In genomic region chr9:125262217-125262991, GRCh38 we compare ENCODE assay signal across 8 cellular contexts. TPM values are rescaled to one million over a fixed set of nuclear protein-coding genes. Genes with fewer than 3 reads are reported as not detected.
DNase-seq lines count a peak whose midpoint lies in the region; ATAC-seq and TF ChIP-seq lines count a peak whose summit lies in the region.

No MANE protein-coding gene starts in this region.

- H3K36me3 Mint-ChIP-seq in T-helper 1 cell treated with Interleukin-12 subunit alpha and Interleukin-12 subunit beta and Interleukin-4 antibody, amounts not matched to agents 30 μg/mL and 1 μg/mL, for 36 hours (ENCODE audit: low read depth) = peaks cover 17% of the 10 kb centered on the region

- H3K4me1 ChIP-seq in ACC112 (ENCODE audit: control insufficient read depth, insufficient read depth, low read length, unreplicated experiment) = peaks cover 11% of the 10 kb centered on the region
- peaks cover 2% of the 10 kb centered on the region for H3K4me1 ChIP-seq in rectal smooth muscle tissue (ENCODE audit: control insufficient read depth, insufficient read depth, low read length)

- H3K27me3 Mint-ChIP-seq in T-helper 1 cell treated with Interleukin-12 subunit alpha and Interleukin-12 subunit beta and Interleukin-4 antibody, amounts not matched to agents 30 μg/mL and 1 μg/mL, for 36 hours (ENCODE audit: low read depth) = no peaks in the 10 kb centered on the region

- ATAC-seq in HG03108 (IDR thresholded peaks at IDR 0.05; ENCODE audit: unreplicated experiment) = peak; percentile 2
- ATAC-seq in GM18520 (IDR thresholded peaks at IDR 0.05; ENCODE audit: unreplicated experiment) = no peak

- H3K36me3 ChIP-seq in ACC112 (ENCODE audit: insufficient read depth, low read length) = no peaks in the 10 kb centered on the region
- H3K36me3 ChIP-seq in rectal smooth muscle tissue (ENCODE audit: control insufficient read depth, insufficient read depth, low read length) = no peaks in the 10 kb centered on the region

- peak; percentile 21 for DNase-seq in GM12865 (ENCODE audit: low read depth)
- no peak for DNase-seq in fibroblast of the aortic adventitia (ENCODE audit: low read depth)
- DNase-seq in NCI-H1930 (lab: John Stamatoyannopoulos, UW) = no peak

- peaks cover 50% of the 10 kb centered on the region for H3K79me2 ChIP-seq in ACC112 (ENCODE audit: control insufficient read depth, insufficient read depth, low read length, unreplicated experiment)

- H3K4me1 Mint-ChIP-seq in T-helper 1 cell treated with Interleukin-12 subunit alpha and Interleukin-12 subunit beta and Interleukin-4 antibody, amounts not matched to agents 30 μg/mL and 1 μg/mL, for 36 hours (ENCODE audit: low read depth) = peaks cover 32% of the 10 kb centered on the region

- no peaks in the 10 kb centered on the region for H3K9me3 Mint-ChIP-seq in T-helper 1 cell treated with Interleukin-12 subunit alpha and Interleukin-12 subunit beta and Interleukin-4 antibody, amounts not matched to agents 30 μg/mL and 1 μg/mL, for 36 hours

- H2AFZ ChIP-seq in ACC112 (ENCODE audit: low read length, unreplicated experiment) = peak overlapping the region; percentile 98

- TF ChIP-seq CTCF in GM12865 (IDR thresholded peaks at IDR 0.05; ENCODE audit: insufficient read depth, low read depth, low read length, missing control alignments) (no peak), fibroblast of the aortic adventitia (IDR thresholded peaks at IDR 0.05; ENCODE audit: insufficient read depth, low read length) (no peak)

- peak overlapping the region; percentile 99 for H3K4me3 Mint-ChIP-seq in T-helper 1 cell treated with Interleukin-12 subunit alpha and Interleukin-12 subunit beta and Interleukin-4 antibody, amounts not matched to agents 30 μg/mL and 1 μg/mL, for 36 hours

- peak overlapping the region; percentile 96 for H3K27ac Mint-ChIP-seq in T-helper 1 cell treated with Interleukin-12 subunit alpha and Interleukin-12 subunit beta and Interleukin-4 antibody, amounts not matched to agents 30 μg/mL and 1 μg/mL, for 36 hours

- H3K27ac ChIP-seq in ACC112 (ENCODE audit: low read depth, low read length) = no peak overlapping the region
- peak overlapping the region; percentile 91 for H3K27ac ChIP-seq in rectal smooth muscle tissue (ENCODE audit: low read depth, low read length)

- H3K9ac ChIP-seq in rectal smooth muscle tissue (ENCODE audit: low read length) = peak overlapping the region; percentile 92

- H3K27me3 ChIP-seq in ACC112 (ENCODE audit: insufficient read depth, low read length) (no peaks in the 10 kb centered on the region), rectal smooth muscle tissue (ENCODE audit: control insufficient read depth, insufficient read depth, low read length) (peaks cover 3% of the 10 kb centered on the region)

- H3K4me3 ChIP-seq in ACC112 (ENCODE audit: low read depth, low read length) (peak overlapping the region; percentile 100), GM12865 (ENCODE audit: low read depth, low read length) (peak overlapping the region; percentile 96), fibroblast of the aortic adventitia (ENCODE audit: low read depth, low read length) (peak overlapping the region; percentile 95), rectal smooth muscle tissue (ENCODE audit: low read length) (peak overlapping the region; percentile 83)

RNA-seq across cellular contexts. Expression of gene GAPVD1, which starts 0.8 kb away (rescaled TPM):
- total RNA-seq in fibroblast of the aortic adventitia (ENCODE audit: low replicate concordance) = 52.7 and 53.1 TPM in 2 replicates

RNA-seq across cellular contexts. Expression of gene HSPA5, which starts 21.3 kb away (rescaled TPM):
- 126 and 128 TPM in 2 replicates for total RNA-seq in fibroblast of the aortic adventitia (ENCODE audit: low replicate concordance)
